Comparison of ENCODE assay signal across 15 cellular contexts in genomic region chr17:503449-503700, GRCh38. TPM values are rescaled to one million over a fixed set of nuclear protein-coding genes. Genes with fewer than 3 reads are reported as not detected.
DNase-seq lines count a peak whose midpoint lies in the region; ATAC-seq lines count a peak whose summit lies in the region.
"Had no signal": no experiment of that assay in that cellular context is flagged by ENCODE, and none has a peak within 500 bp of the region (broad histone marks: within the 10 kb centered on the region; RNA-seq: fewer than 3 reads in every experiment).

No MANE protein-coding gene starts in this region.

- H3K9me3 Mint-ChIP-seq in T-helper 2 cell treated with Interferon-gamma antibody and Interleukin-4, amounts not matched to agents 5 μg/mL and 100 μg/mL, for 36 hours: no peaks in the 10 kb centered on the region
- no peaks in the 10 kb centered on the region for H3K9me3 Mint-ChIP-seq in activated naive CD8-positive, alpha-beta T cell treated with anti-CD3 and anti-CD28 coated beads for 36 hours
- peaks cover 0 to 2% (median 0%) of the 10 kb centered on the region in 9 donors for H3K9me3 Mint-ChIP-seq in naive thymus-derived CD8-positive, alpha-beta T cell

- H3K4me3 ChIP-seq in GM08714 (ENCODE audit: low read length): peak overlapping the region; percentile 81; the same call in 1 of the 2 replicates
- H3K4me3 ChIP-seq: breast epithelium had no signal

- peaks cover 24% of the 10 kb centered on the region for H3K4me1 Mint-ChIP-seq in T-helper 2 cell treated with Interferon-gamma antibody and Interleukin-4, amounts not matched to agents 5 μg/mL and 100 μg/mL, for 36 hours (ENCODE audit: low read depth)
- H3K4me1 Mint-ChIP-seq in activated naive CD8-positive, alpha-beta T cell treated with anti-CD3 and anti-CD28 coated beads for 36 hours: peaks cover 10% of the 10 kb centered on the region
- peaks cover 18 to 40% (median 22%) of the 10 kb centered on the region in 4 donors for H3K4me1 Mint-ChIP-seq in naive thymus-derived CD8-positive, alpha-beta T cell

- in situ Hi-C loops in G401 (cut with HindIII; ENCODE audit: low sequenced_read_pairs): no loop called here

- H3K27me3 Mint-ChIP-seq in T-helper 2 cell treated with Interferon-gamma antibody and Interleukin-4, amounts not matched to agents 5 μg/mL and 100 μg/mL, for 36 hours (ENCODE audit: low read depth): peaks cover 4% of the 10 kb centered on the region
- peaks cover 10% of the 10 kb centered on the region for H3K27me3 Mint-ChIP-seq in activated naive CD8-positive, alpha-beta T cell treated with anti-CD3 and anti-CD28 coated beads for 36 hours
- peaks cover 0 to 5% (median 0%) of the 10 kb centered on the region in 5 donors for H3K27me3 Mint-ChIP-seq in naive thymus-derived CD8-positive, alpha-beta T cell

- POLR2A ChIA-PET in naive thymus-derived CD8-positive, alpha-beta T cell (lab: Charles Lee): no interaction called here

- H3K36me3 Mint-ChIP-seq in T-helper 2 cell treated with Interferon-gamma antibody and Interleukin-4, amounts not matched to agents 5 μg/mL and 100 μg/mL, for 36 hours (ENCODE audit: low read depth): peaks cover 5% of the 10 kb centered on the region
- no peaks in the 10 kb centered on the region for H3K36me3 Mint-ChIP-seq in activated naive CD8-positive, alpha-beta T cell treated with anti-CD3 and anti-CD28 coated beads for 36 hours
- H3K36me3 Mint-ChIP-seq in naive thymus-derived CD8-positive, alpha-beta T cell: no peaks in the 10 kb centered on the region

- DNase-seq in T-helper 2 cell treated with Interferon-gamma antibody and Interleukin-4, amounts not matched to agents 5 μg/mL and 100 μg/mL, for 36 hours (ENCODE audit: low spot score): no peak
- no peak for DNase-seq in T-helper 2 cell
- DNase-seq in activated naive CD8-positive, alpha-beta T cell treated with anti-CD3 and anti-CD28 coated beads for 36 hours: no peak
- no peak for DNase-seq in naive thymus-derived CD8-positive, alpha-beta T cell
- DNase-seq in G401 (ENCODE audit: low spot score): no peak
- DNase-seq in activated effector memory CD4-positive, alpha-beta T cell treated with anti-CD3 and anti-CD28 coated beads, Interleukin-2, amount 50 U/mL, for 16 hours: no peak
- DNase-seq in HCEC 1CT: no peak
- DNase-seq: DMS53, NCI-H1417 treated with DMSO at 0.1 percent for 48 hours, NCI-H82, SK-N-SH, stomach had no signal

- H3K27ac Mint-ChIP-seq in T-helper 2 cell treated with Interferon-gamma antibody and Interleukin-4, amounts not matched to agents 5 μg/mL and 100 μg/mL, for 36 hours: peak overlapping the region; percentile 96
- H3K27ac Mint-ChIP-seq in activated naive CD8-positive, alpha-beta T cell treated with anti-CD3 and anti-CD28 coated beads for 36 hours: peak overlapping the region; percentile 83
- peak overlapping the region in 9 of 10 donors; percentile 66 to 96 (median 87) for H3K27ac Mint-ChIP-seq in naive thymus-derived CD8-positive, alpha-beta T cell

- no peak for ATAC-seq in naive thymus-derived CD8-positive, alpha-beta T cell
- ATAC-seq: Panc1 had no signal

- H3K4me3 Mint-ChIP-seq in T-helper 2 cell treated with Interferon-gamma antibody and Interleukin-4, amounts not matched to agents 5 μg/mL and 100 μg/mL, for 36 hours: peak overlapping the region; percentile 92
- peak overlapping the region; percentile 78 for H3K4me3 Mint-ChIP-seq in activated naive CD8-positive, alpha-beta T cell treated with anti-CD3 and anti-CD28 coated beads for 36 hours
- peak overlapping the region in 9 of 10 donors; percentile 39 to 89 (median 74) for H3K4me3 Mint-ChIP-seq in naive thymus-derived CD8-positive, alpha-beta T cell

RNA-seq across cellular contexts. Expression of gene RFLNB, which starts 57.6 kb away (rescaled TPM):
- 10 to 100 TPM; 37.3 to 38.4 TPM for total RNA-seq in activated naive CD8-positive, alpha-beta T cell treated with anti-CD3 and anti-CD28 coated beads for 36 hours
- total RNA-seq in naive thymus-derived CD8-positive, alpha-beta T cell: 10 to 100 TPM; 38.7 TPM
- polyA plus RNA-seq in naive thymus-derived CD8-positive, alpha-beta T cell: 10 to 100 TPM; 19.2 to 32.5 (median 24.2) TPM
- total RNA-seq in G401 (2014; rRNA removed; shearing (Covaris generic)): 224 and 259 TPM in 2 replicates
